In the genomic region with DNA sequence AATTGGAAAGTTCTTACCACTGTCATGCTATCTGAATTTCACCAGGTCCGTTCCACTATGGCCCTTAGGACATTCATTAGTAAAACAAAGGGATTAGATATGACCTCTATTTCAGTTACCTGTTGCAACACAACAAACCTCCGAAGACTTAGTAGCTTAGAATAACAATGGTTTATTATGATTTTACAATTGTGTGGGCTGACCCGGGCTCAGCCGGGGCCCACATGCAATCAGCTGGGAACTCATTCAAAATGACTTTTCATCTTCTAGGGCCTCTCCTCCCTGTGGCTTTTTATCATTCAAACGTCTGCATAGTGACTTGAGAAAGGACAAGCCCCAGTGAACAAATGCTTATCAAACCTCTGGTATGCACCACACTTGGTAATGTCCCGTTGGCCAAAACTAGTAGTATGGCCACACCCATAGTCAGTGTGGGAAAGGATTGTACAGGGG, we compare ENCODE assay signal across 17 cellular contexts. TPM values are rescaled to one million over a fixed set of nuclear protein-coding genes. Genes with fewer than 3 reads are reported as not detected.
A peak's percentile ranks its signal among the peaks of the same experiment; 100 is the strongest.
DNase-seq lines count a peak whose midpoint lies in the region; ATAC-seq and TF ChIP-seq lines count a peak whose summit lies in the region.
"Had no signal": no experiment of that assay in that cellular context is flagged by ENCODE, and none has a peak within 500 bp of the region (broad histone marks: within the 10 kb centered on the region; RNA-seq: fewer than 3 reads in every experiment).

No MANE protein-coding gene starts in this region.

- WGBS in HUES64, result 0% methylated on average over 5 of the region's 6 CpGs

- peaks cover 47% of the 10 kb centered on the region for H3K4me1 Mint-ChIP-seq in WTC11
- peaks cover 35% of the 10 kb centered on the region for H3K4me1 Mint-ChIP-seq in activated CD4-positive, alpha-beta T cell treated with anti-CD3 and anti-CD28 coated beads, Interleukin-2, amount 10 ng/mL, durations not matched to agents 7 days and 5 days

- peak overlapping the region; percentile 94 for H3K4me2 ChIP-seq in osteoblast (ENCODE audit: insufficient read depth, low read length)

- H3K36me3 ChIP-seq in HUES64 (ENCODE audit: insufficient read depth, low read length) (no peaks in the 10 kb centered on the region), osteoblast (ENCODE audit: insufficient read depth, low read length) (no peaks in the 10 kb centered on the region)
- H3K36me3 ChIP-seq: lower lobe of right lung, spleen, thyroid gland had no signal

- POLR2A ChIA-PET in WTC11 (lab: Charles Lee), result interaction anchor here (0.7 to 1.1 kb wide), 2 partner anchors 34 to 595 kb away, joined by 3 to 5 read pairs; no protein-coding TSS in a partner anchor
- POLR2A ChIA-PET in activated CD4-positive, alpha-beta T cell treated with anti-CD3 and anti-CD28 coated beads, Interleukin-2, amount 10 ng/mL, durations not matched to agents 7 days and 5 days (lab: Charles Lee), result no interaction called here

- ATAC-seq in WTC11, result peak; percentile 12
- no peak for ATAC-seq in GM18870 (IDR thresholded peaks at IDR 0.05; ENCODE audit: unreplicated experiment)
- ATAC-seq in HG03432 (IDR thresholded peaks at IDR 0.05; ENCODE audit: unreplicated experiment), result no peak
- no peak for ATAC-seq in HG03571 (IDR thresholded peaks at IDR 0.05; ENCODE audit: unreplicated experiment)
- ATAC-seq: lower lobe of right lung had no signal

- TF ChIP-seq CTCF in WTC11 (IDR thresholded peaks at IDR 0.05) (no peak), fibroblast of the aortic adventitia (IDR thresholded peaks at IDR 0.05; ENCODE audit: insufficient read depth, low read length) (no peak), osteoblast (IDR thresholded peaks at IDR 0.05; ENCODE audit: extremely low read depth, low read depth, low read length) (no peak)

- no peaks in the 10 kb centered on the region for H3K36me3 Mint-ChIP-seq in WTC11
- peaks cover 5% of the 10 kb centered on the region for H3K36me3 Mint-ChIP-seq in activated CD4-positive, alpha-beta T cell treated with anti-CD3 and anti-CD28 coated beads, Interleukin-2, amount 10 ng/mL, durations not matched to agents 7 days and 5 days (ENCODE audit: low read depth)
- H3K36me3 Mint-ChIP-seq: CD14-positive monocyte had no signal

- H4K20me1 ChIP-seq in osteoblast (ENCODE audit: insufficient read depth, low read length), result peaks cover 17% of the 10 kb centered on the region

- H3K9me3 ChIP-seq in HUES64 (ENCODE audit: insufficient read depth, low read depth, low read length) (no peaks in the 10 kb centered on the region), osteoblast (ENCODE audit: low read depth, low read length) (no peaks in the 10 kb centered on the region)
- H3K9me3 ChIP-seq: lower lobe of right lung, spleen, thyroid gland had no signal

- H2AFZ ChIP-seq in osteoblast (ENCODE audit: low read length), result no peak overlapping the region

- no peaks in the 10 kb centered on the region for H3K9me3 Mint-ChIP-seq in WTC11
- no peaks in the 10 kb centered on the region for H3K9me3 Mint-ChIP-seq in activated CD4-positive, alpha-beta T cell treated with anti-CD3 and anti-CD28 coated beads, Interleukin-2, amount 10 ng/mL, durations not matched to agents 7 days and 5 days

- peaks cover 31% of the 10 kb centered on the region for H3K79me2 ChIP-seq in osteoblast (ENCODE audit: insufficient read depth, low read length)

- peaks cover 40% of the 10 kb centered on the region for H3K4me1 ChIP-seq in HUES64 (ENCODE audit: insufficient read depth, low read length)
- H3K4me1 ChIP-seq in osteoblast (ENCODE audit: insufficient read depth, low read length), result peaks cover 44% of the 10 kb centered on the region

- H3K27me3 Mint-ChIP-seq in WTC11 (ENCODE audit: low read depth), result peaks cover 30% of the 10 kb centered on the region
- no peaks in the 10 kb centered on the region for H3K27me3 Mint-ChIP-seq in activated CD4-positive, alpha-beta T cell treated with anti-CD3 and anti-CD28 coated beads, Interleukin-2, amount 10 ng/mL, durations not matched to agents 7 days and 5 days

- peak overlapping the region; percentile 95 for H3K27ac Mint-ChIP-seq in WTC11
- no peak overlapping the region for H3K27ac Mint-ChIP-seq in activated CD4-positive, alpha-beta T cell treated with anti-CD3 and anti-CD28 coated beads, Interleukin-2, amount 10 ng/mL, durations not matched to agents 7 days and 5 days

- DNase-seq in WTC11 (ENCODE audit: low spot score), result peak; percentile 26
- DNase-seq in fibroblast of the aortic adventitia (ENCODE audit: low read depth), result peak; percentile 90
- DNase-seq in osteoblast (ENCODE audit: insufficient read length, low spot score, missing footprints), result no peak
- no peak for DNase-seq in activated CD4-positive, alpha-beta T cell treated with anti-CD3 and anti-CD28 coated beads, Interleukin-2, amount 10 ng/mL, durations not matched to agents 7 days and 5 days
- DNase-seq: effector CD4-positive, alpha-beta T cell; Karpas-422; lower lobe of right lung; NCI-H2029; NCI-H82; occipital lobe; spleen; thyroid gland had no signal

- H3K4me3 ChIP-seq in HUES64 (ENCODE audit: low read length), result peak overlapping the region; percentile 84
- H3K4me3 ChIP-seq in fibroblast of the aortic adventitia (ENCODE audit: low read depth, low read length), result no peak overlapping the region
- peak overlapping the region; percentile 5 for H3K4me3 ChIP-seq in osteoblast (ENCODE audit: insufficient read depth, low read length)
- H3K4me3 ChIP-seq: lower lobe of right lung, spleen, thyroid gland had no signal

- CTCF ChIA-PET in WTC11 (lab: Charles Lee), result interaction anchor here (0.6 to 5.9 kb wide), 5 partner anchors 25 to 96 kb away, joined by 3 to 65 read pairs (median 7); no protein-coding TSS in a partner anchor
- CTCF ChIA-PET in activated CD4-positive, alpha-beta T cell treated with anti-CD3 and anti-CD28 coated beads, Interleukin-2, amount 10 ng/mL, durations not matched to agents 7 days and 5 days (lab: Charles Lee), result interaction anchor here (1.1 to 2.5 kb wide), 4 partner anchors 12 to 98 kb away, joined by 3 to 9 read pairs (median 4); no protein-coding TSS in a partner anchor

- H3K27ac ChIP-seq in HUES64 (ENCODE audit: low read depth, low read length) (peak overlapping the region; percentile 98; the same call in 1 of the 2 replicates), osteoblast (ENCODE audit: low read depth, low read length) (peak overlapping the region; percentile 91)
- H3K27ac ChIP-seq: lower lobe of right lung, spleen, thyroid gland had no signal

- H3K27me3 ChIP-seq in HUES64 (ENCODE audit: insufficient read depth, low read length) (no peaks in the 10 kb centered on the region), osteoblast (ENCODE audit: insufficient read depth, low read length) (no peaks in the 10 kb centered on the region)
- H3K27me3 ChIP-seq: spleen, thyroid gland had no signal

- H3K9ac ChIP-seq in HUES64 (ENCODE audit: low read depth, low read length), result no peak overlapping the region

- H3K4me3 Mint-ChIP-seq in WTC11, result peak overlapping the region; percentile 93
- no peak overlapping the region for H3K4me3 Mint-ChIP-seq in activated CD4-positive, alpha-beta T cell treated with anti-CD3 and anti-CD28 coated beads, Interleukin-2, amount 10 ng/mL, durations not matched to agents 7 days and 5 days

TF ChIP-seq in WTC11, 78 proteins besides CTCF, POLR2A, EP300 and RAD21:
- no peak for TF ChIP-seq KAT7 (CRISPR knock-in tag; IDR thresholded peaks at IDR 0.05; ENCODE audit: borderline replicate concordance)
- no peak for TF ChIP-seq HMGA2 (CRISPR knock-in tag; IDR thresholded peaks at IDR 0.05)
- TF ChIP-seq, protein P1, sequence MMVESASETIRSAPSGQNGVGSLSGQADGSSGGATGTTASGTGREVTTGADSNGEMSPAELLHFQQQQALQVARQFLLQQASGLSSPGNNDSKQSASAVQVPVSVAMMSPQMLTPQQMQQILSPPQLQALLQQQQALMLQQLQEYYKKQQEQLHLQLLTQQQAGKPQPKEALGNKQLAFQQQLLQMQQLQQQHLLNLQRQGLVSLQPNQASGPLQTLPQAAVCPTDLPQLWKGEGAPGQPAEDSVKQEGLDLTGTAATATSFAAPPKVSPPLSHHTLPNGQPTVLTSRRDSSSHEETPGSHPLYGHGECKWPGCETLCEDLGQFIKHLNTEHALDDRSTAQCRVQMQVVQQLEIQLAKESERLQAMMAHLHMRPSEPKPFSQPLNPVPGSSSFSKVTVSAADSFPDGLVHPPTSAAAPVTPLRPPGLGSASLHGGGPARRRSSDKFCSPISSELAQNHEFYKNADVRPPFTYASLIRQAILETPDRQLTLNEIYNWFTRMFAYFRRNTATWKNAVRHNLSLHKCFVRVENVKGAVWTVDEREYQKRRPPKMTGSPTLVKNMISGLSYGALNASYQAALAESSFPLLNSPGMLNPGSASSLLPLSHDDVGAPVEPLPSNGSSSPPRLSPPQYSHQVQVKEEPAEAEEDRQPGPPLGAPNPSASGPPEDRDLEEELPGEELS (CRISPR knock-in tag; IDR thresholded peaks at IDR 0.05), result peak; percentile 53; the same call in 1 of the 2 replicates
- no peak for TF ChIP-seq ZNF121 (CRISPR knock-in tag; IDR thresholded peaks at IDR 0.05)
- TF ChIP-seq, protein P2, sequence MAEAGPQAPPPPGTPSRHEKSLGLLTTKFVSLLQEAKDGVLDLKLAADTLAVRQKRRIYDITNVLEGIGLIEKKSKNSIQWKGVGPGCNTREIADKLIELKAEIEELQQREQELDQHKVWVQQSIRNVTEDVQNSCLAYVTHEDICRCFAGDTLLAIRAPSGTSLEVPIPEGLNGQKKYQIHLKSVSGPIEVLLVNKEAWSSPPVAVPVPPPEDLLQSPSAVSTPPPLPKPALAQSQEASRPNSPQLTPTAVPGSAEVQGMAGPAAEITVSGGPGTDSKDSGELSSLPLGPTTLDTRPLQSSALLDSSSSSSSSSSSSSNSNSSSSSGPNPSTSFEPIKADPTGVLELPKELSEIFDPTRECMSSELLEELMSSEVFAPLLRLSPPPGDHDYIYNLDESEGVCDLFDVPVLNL (CRISPR knock-in tag; IDR thresholded peaks at IDR 0.05; ENCODE audit: borderline replicate concordance, low read depth), result no peak
- 0 out of 2 replicates have a peak, but pooled peaks have one; percentile 37 for TF ChIP-seq FOXK1 (CRISPR knock-in tag; IDR thresholded peaks at IDR 0.05)
- TF ChIP-seq, protein P3, sequence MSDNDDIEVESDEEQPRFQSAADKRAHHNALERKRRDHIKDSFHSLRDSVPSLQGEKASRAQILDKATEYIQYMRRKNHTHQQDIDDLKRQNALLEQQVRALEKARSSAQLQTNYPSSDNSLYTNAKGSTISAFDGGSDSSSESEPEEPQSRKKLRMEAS (CRISPR knock-in tag; IDR thresholded peaks at IDR 0.05), result 0 out of 2 replicates have a peak, but pooled peaks have one; percentile 26
- TF ChIP-seq FOXJ3 (CRISPR knock-in tag; IDR thresholded peaks at IDR 0.05; ENCODE audit: borderline replicate concordance), result no peak

RNA-seq across cellular contexts. Expression of a gene that starts 2.3 kb away (rescaled TPM):
- polyA plus RNA-seq in HUES64 (2013, experiment 1 of 2), result 37.2 TPM
- 38.9 TPM for polyA plus RNA-seq in HUES64 (2013, experiment 2 of 2)
- total RNA-seq in WTC11 (2021) (48.4 to 52.2 TPM (median 51.2 TPM) in 3 replicates), fibroblast of the aortic adventitia (ENCODE audit: low replicate concordance) (64.8 and 68.4 TPM in 2 replicates), osteoblast (72.5 and 76.7 TPM in 2 replicates)
- 10 to 100 TPM; 27.3 to 27.5 TPM for total RNA-seq in activated CD4-positive, alpha-beta T cell treated with anti-CD3 and anti-CD28 coated beads, Interleukin-2, amount 10 ng/mL, durations not matched to agents 7 days and 5 days

Comparison
In these comparisons a context has a peak if more than half of its experiments do, and no peak if none do; other contexts are left out.
1. DNase-seq: peak in WTC11 (single experiment) and fibroblast of the aortic adventitia (single experiment); none in osteoblast (single experiment) and activated CD4-positive, alpha-beta T cell treated with anti-CD3 and anti-CD28 coated beads, Interleukin-2, amount 10 ng/mL, durations not matched to agents 7 days and 5 days (single experiment).